Comparison of ENCODE assay signal across 11 cellular contexts in genomic region chr6:39357998-39358686, GRCh38. TPM values are rescaled to one million over a fixed set of nuclear protein-coding genes. Genes with fewer than 3 reads are reported as not detected.
DNase-seq lines count a peak whose midpoint lies in the region; ATAC-seq and TF ChIP-seq lines count a peak whose summit lies in the region.
"Had no signal": no experiment of that assay in that cellular context is flagged by ENCODE, and none has a peak within 500 bp of the region (broad histone marks: within the 10 kb centered on the region; RNA-seq: fewer than 3 reads in every experiment).

No MANE protein-coding gene starts in this region.

- H3K9me3 Mint-ChIP-seq in activated CD8-positive, alpha-beta T cell treated with anti-CD3 and anti-CD28 coated beads, Interleukin-2, amount 10 ng/mL, durations not matched to agents 7 days and 5 days (ENCODE audit: insufficient read depth), result no peaks in the 10 kb centered on the region
- H3K9me3 Mint-ChIP-seq: CD4-positive, alpha-beta T cell had no signal

- POLR2A ChIA-PET in activated CD8-positive, alpha-beta T cell treated with anti-CD3 and anti-CD28 coated beads, Interleukin-2, amount 10 ng/mL, durations not matched to agents 7 days and 5 days (lab: Charles Lee), result interaction anchor here (0.7 kb wide), 1 partner anchor 129 kb away, joined by 3 read pairs; no protein-coding TSS in a partner anchor

- no peak for ATAC-seq in GM21737 (IDR thresholded peaks at IDR 0.05; ENCODE audit: unreplicated experiment)
- no peak for ATAC-seq in activated CD8-positive, alpha-beta T cell treated with anti-CD3 and anti-CD28 coated beads, Interleukin-2, amount 10 ng/mL, durations not matched to agents 7 days and 5 days

- H3K4me3 ChIP-seq in BE2C (ENCODE audit: low read depth, low read length), result no peak overlapping the region

- H3K36me3 Mint-ChIP-seq in activated CD8-positive, alpha-beta T cell treated with anti-CD3 and anti-CD28 coated beads, Interleukin-2, amount 10 ng/mL, durations not matched to agents 7 days and 5 days (ENCODE audit: low read depth), result no peaks in the 10 kb centered on the region

- H3K27ac Mint-ChIP-seq in activated CD8-positive, alpha-beta T cell treated with anti-CD3 and anti-CD28 coated beads, Interleukin-2, amount 10 ng/mL, durations not matched to agents 7 days and 5 days, result no peak overlapping the region
- H3K27ac Mint-ChIP-seq: CD4-positive, alpha-beta T cell had no signal

- H3K4me3 Mint-ChIP-seq in activated CD8-positive, alpha-beta T cell treated with anti-CD3 and anti-CD28 coated beads, Interleukin-2, amount 10 ng/mL, durations not matched to agents 7 days and 5 days, result no peak overlapping the region
- H3K4me3 Mint-ChIP-seq: CD4-positive, alpha-beta T cell had no signal

- no peaks in the 10 kb centered on the region for H3K4me1 ChIP-seq in BE2C

- H3K27me3 ChIP-seq in BE2C, result no peaks in the 10 kb centered on the region

- peaks cover 1% of the 10 kb centered on the region for H3K27me3 Mint-ChIP-seq in activated CD8-positive, alpha-beta T cell treated with anti-CD3 and anti-CD28 coated beads, Interleukin-2, amount 10 ng/mL, durations not matched to agents 7 days and 5 days (ENCODE audit: low read depth)

- no peaks in the 10 kb centered on the region for H3K9me3 ChIP-seq in BE2C

- H3K36me3 ChIP-seq in BE2C, result no peaks in the 10 kb centered on the region

- H3K4me1 Mint-ChIP-seq in activated CD8-positive, alpha-beta T cell treated with anti-CD3 and anti-CD28 coated beads, Interleukin-2, amount 10 ng/mL, durations not matched to agents 7 days and 5 days (ENCODE audit: low read depth), result no peaks in the 10 kb centered on the region

- peak; percentile 56 for DNase-seq in BE2C
- DNase-seq in M059J (ENCODE audit: low read depth), result peak; percentile 65
- peak; percentile 79 to 81 for DNase-seq in SHP77 (lab: John Stamatoyannopoulos, UW)
- DNase-seq in iris pigment epithelial cell (ENCODE audit: low read depth), result peak; percentile 77
- DNase-seq in SKM-1 treated with dmso at 0.1 percent for 144 hours (lab: John Stamatoyannopoulos, UW; ENCODE audit: unreplicated experiment), result no peak
- no peak for DNase-seq in T-helper 1 cell
- no peak for DNase-seq in activated CD8-positive, alpha-beta T cell treated with anti-CD3 and anti-CD28 coated beads, Interleukin-2, amount 10 ng/mL, durations not matched to agents 7 days and 5 days
- DNase-seq: amygdala; CD4-positive, alpha-beta T cell; left cardiac atrium had no signal

- CTCF ChIA-PET in activated CD8-positive, alpha-beta T cell treated with anti-CD3 and anti-CD28 coated beads, Interleukin-2, amount 10 ng/mL, durations not matched to agents 7 days and 5 days (lab: Charles Lee), result interaction anchor here (2.0 kb wide), 1 partner anchor 11 kb away, joined by 7 read pairs; no protein-coding TSS in a partner anchor

- no peak for TF ChIP-seq CTCF in BE2C (IDR thresholded peaks at IDR 0.05; ENCODE audit: low read depth, low read length)

RNA-seq across cellular contexts. Expression of gene KCNK16, which starts 35.6 kb away (rescaled TPM):
- not detected for polyA plus RNA-seq in BE2C (2012; ENCODE audit: insufficient read depth, insufficient read length, low read depth)
- total RNA-seq in M059J (2014; rRNA removed; shearing (Covaris generic)), result not detected in 2 replicates
- not detected for total RNA-seq in activated CD8-positive, alpha-beta T cell treated with anti-CD3 and anti-CD28 coated beads, Interleukin-2, amount 10 ng/mL, durations not matched to agents 7 days and 5 days
- total RNA-seq: CD4-positive, alpha-beta T cell; left cardiac atrium had no signal

RNA-seq across cellular contexts. Expression of gene KCNK17, which starts 43.9 kb away (rescaled TPM):
- not detected for polyA plus RNA-seq in BE2C (2012; ENCODE audit: insufficient read depth, insufficient read length, low read depth)
- not detected in 2 replicates for total RNA-seq in M059J (2014; rRNA removed; shearing (Covaris generic))
- not detected for total RNA-seq in activated CD8-positive, alpha-beta T cell treated with anti-CD3 and anti-CD28 coated beads, Interleukin-2, amount 10 ng/mL, durations not matched to agents 7 days and 5 days
- total RNA-seq: CD4-positive, alpha-beta T cell had no signal

Comparison
In these comparisons a context has a peak if more than half of its experiments do, and no peak if none do; other contexts are left out.
1. DNase-seq: peak in BE2C (single experiment), M059J (single experiment), SHP77 (2 of 2) and iris pigment epithelial cell (single experiment); none in SKM-1 treated with dmso at 0.1 percent for 144 hours (single experiment), T-helper 1 cell (0 of 5) and activated CD8-positive, alpha-beta T cell treated with anti-CD3 and anti-CD28 coated beads, Interleukin-2, amount 10 ng/mL, durations not matched to agents 7 days and 5 days (single experiment).